In genomic region chr5:32172908-32173393, GRCh38 we compare ENCODE assay signal across 8 cellular contexts. TPM values are rescaled to one million over a fixed set of nuclear protein-coding genes. Genes with fewer than 3 reads are reported as not detected.
A peak's percentile ranks its signal among the peaks of the same experiment; 100 is the strongest.
DNase-seq lines count a peak whose midpoint lies in the region; TF ChIP-seq lines count a peak whose summit lies in the region.

No MANE protein-coding gene starts in this region.

- WGBS in HUES64: under 1% methylated on average over 8 of the region's 9 CpGs
- 1% methylated on average over 8 of the region's 9 CpGs for WGBS in mesenchymal stem cell

- H3K79me1 ChIP-seq in mesenchymal stem cell (replicated peaks; ENCODE audit: low read length, poor library complexity, severe bottlenecking): peaks cover 2% of the 10 kb centered on the region

- intact Hi-C loops in breast epithelium (cut with DNase I; ENCODE audit: low total_unique reads) (no loop called here), vagina (cut with DNase I) (no loop called here)

- H3K23ac ChIP-seq in mesenchymal stem cell (ENCODE audit: low read length in 2 of 2): no peak overlapping the region

- H4K8ac ChIP-seq in mesenchymal stem cell (ENCODE audit: low read length): no peak overlapping the region

- POLR2A ChIA-PET in BJ (lab: Charles Lee): interaction anchor here (0.7 kb wide), 1 partner anchor 17 kb away, joined by 4 read pairs; no protein-coding TSS in a partner anchor

- H3K4me3 ChIP-seq in BJ (ENCODE audit: low read depth, low read length): peak overlapping the region; percentile 78
- peak overlapping the region; percentile 93 for H3K4me3 ChIP-seq in HUES64 (ENCODE audit: low read length)
- peak overlapping the region; percentile 92 to 99 (median 95) for H3K4me3 ChIP-seq in breast epithelium
- H3K4me3 ChIP-seq in mesenchymal stem cell (ENCODE audit: insufficient read depth in 1 of 2, low read depth in 1 of 2, low read length in 2 of 2): peak overlapping the region; percentile 90 to 100
- peak overlapping the region; percentile 80 to 83 for H3K4me3 ChIP-seq in vagina

- H3K36me3 ChIP-seq in BJ (ENCODE audit: control insufficient read depth, insufficient read depth, low read length) (no peaks in the 10 kb centered on the region), HUES64 (ENCODE audit: insufficient read depth, low read length) (peaks cover 38% of the 10 kb centered on the region), breast epithelium (no peaks in the 10 kb centered on the region), mesenchymal stem cell (ENCODE audit: control insufficient read depth in 1 of 2, insufficient read depth in 2 of 2, low read depth in 1 of 2, low read length in 2 of 2) (peaks cover 7 to 35% of the 10 kb centered on the region in 2 experiments), vagina (no peaks in the 10 kb centered on the region)

- TF ChIP-seq POLR2A in breast epithelium (IDR thresholded peaks at IDR 0.05) (no peak), vagina (IDR thresholded peaks at IDR 0.05) (no peak)

- no peak overlapping the region for H4K91ac ChIP-seq in mesenchymal stem cell (ENCODE audit: low read length)

- H3K9ac ChIP-seq in HUES64 (ENCODE audit: low read depth, low read length): peak overlapping the region; percentile 99
- H3K9ac ChIP-seq in mesenchymal stem cell (ENCODE audit: low read length): peak overlapping the region; percentile 99

- no peak overlapping the region for H2BK12ac ChIP-seq in mesenchymal stem cell (ENCODE audit: low read length in 2 of 2)

- no peaks in the 10 kb centered on the region for H3K9me3 ChIP-seq in HUES64 (ENCODE audit: insufficient read depth, low read depth, low read length)
- no peaks in the 10 kb centered on the region for H3K9me3 ChIP-seq in breast epithelium
- H3K9me3 ChIP-seq in mesenchymal stem cell (ENCODE audit: control insufficient read depth, low read length): no peaks in the 10 kb centered on the region
- no peaks in the 10 kb centered on the region for H3K9me3 ChIP-seq in vagina

- H2BK120ac ChIP-seq in mesenchymal stem cell (ENCODE audit: low read depth, low read length): no peak overlapping the region

- no peak overlapping the region for H2BK5ac ChIP-seq in mesenchymal stem cell (ENCODE audit: low read depth, low read length, poor library complexity, severe bottlenecking)

- no peak overlapping the region for H3K18ac ChIP-seq in mesenchymal stem cell (ENCODE audit: low read depth in 1 of 2, low read length in 2 of 2)

- H3K4me2 ChIP-seq in mesenchymal stem cell (ENCODE audit: low read length, poor library complexity, severe bottlenecking): peak overlapping the region; percentile 37

- H3K4me1 ChIP-seq in HUES64 (ENCODE audit: insufficient read depth, low read length) (peaks cover 7% of the 10 kb centered on the region; the same call in 1 of the 2 replicates), breast epithelium (peaks cover 0 to 15% of the 10 kb centered on the region in 2 donors), mesenchymal stem cell (ENCODE audit: control insufficient read depth, insufficient read depth, low read depth, low read length) (peaks cover 1% of the 10 kb centered on the region), vagina (peaks cover 44% of the 10 kb centered on the region)

- H3K4ac ChIP-seq in mesenchymal stem cell (ENCODE audit: low read depth in 1 of 2, low read length in 2 of 2): no peak overlapping the region

- no peak for TF ChIP-seq CTCF in BJ (IDR thresholded peaks at IDR 0.05; ENCODE audit: insufficient read depth, low read depth, low read length)
- TF ChIP-seq CTCF in breast epithelium (IDR thresholded peaks at IDR 0.05): no peak
- TF ChIP-seq CTCF in vagina (IDR thresholded peaks at IDR 0.05): no peak

- H2AK5ac ChIP-seq in mesenchymal stem cell (ENCODE audit: low read length, severe bottlenecking): no peak overlapping the region

- CTCF ChIA-PET in BJ (lab: Yijun Ruan, JAX): interaction anchor here (1.2 kb wide), 1 partner anchor 54 kb away, joined by 4 read pairs; no protein-coding TSS in a partner anchor

- H3K27me3 ChIP-seq in BJ (ENCODE audit: control insufficient read depth, insufficient read depth, low read length): no peaks in the 10 kb centered on the region
- no peaks in the 10 kb centered on the region for H3K27me3 ChIP-seq in HUES64 (ENCODE audit: insufficient read depth, low read length)
- no peaks in the 10 kb centered on the region for H3K27me3 ChIP-seq in breast epithelium
- no peaks in the 10 kb centered on the region for H3K27me3 ChIP-seq in mesenchymal stem cell (ENCODE audit: control insufficient read depth in 1 of 2, insufficient read depth in 1 of 2, low read length in 2 of 2)
- no peaks in the 10 kb centered on the region for H3K27me3 ChIP-seq in vagina

- H3K27ac ChIP-seq in HUES64 (ENCODE audit: low read depth, low read length) (peak overlapping the region; percentile 100), breast epithelium (peak overlapping the region; percentile 99 to 100), mesenchymal stem cell (ENCODE audit: low read length, poor library complexity, severe bottlenecking) (peak overlapping the region; percentile 73), vagina (peak overlapping the region; percentile 99)

- DNase-seq in BJ (ENCODE audit: low read depth) (no peak), breast epithelium (ENCODE audit: low spot score in 2 of 2) (no peak), mesenchymal stem cell (peak; percentile 41), vagina (ENCODE audit: extremely low spot score in 2 of 2) (no peak), MV-4-11 (lab: John Stamatoyannopoulos, UW) (no peak), HCEC 1CT (no peak)
- no peak for DNase-seq in activated CD4-positive, CD25-positive, alpha-beta regulatory T cell (lab: John Stamatoyannopoulos, UW)

- H3K14ac ChIP-seq in mesenchymal stem cell (ENCODE audit: low read length in 2 of 2): no peak overlapping the region

- no peak overlapping the region for H2AFZ ChIP-seq in mesenchymal stem cell (ENCODE audit: low read depth, low read length)

- H2BK15ac ChIP-seq in mesenchymal stem cell (ENCODE audit: low read depth, poor library complexity, severe bottlenecking): peak overlapping the region; percentile 29

RNA-seq across cellular contexts. Expression of gene GOLPH3, which starts 1.2 kb away (rescaled TPM):
- polyA plus RNA-seq in BJ (2011; rRNA removed): 53.9 and 79.0 TPM in 2 replicates
- polyA minus RNA-seq in BJ (2011; rRNA and poly(A)+ RNA removed): 53.6 and 62.7 TPM in 2 replicates
- polyA plus RNA-seq in HUES64 (2013, experiment 1 of 2): 70.5 TPM
- polyA plus RNA-seq in HUES64 (2013, experiment 2 of 2): 67.3 TPM
- total RNA-seq in breast epithelium (100 to 1,000 TPM in 1 of 3 donors, 10 to 100 TPM in 2; 83.2 to 100 (median 87.8) TPM), vagina (78.8 TPM)
- polyA plus RNA-seq in mesenchymal stem cell (2013, experiment 1 of 2): 85.7 TPM
- polyA plus RNA-seq in mesenchymal stem cell (2013, experiment 2 of 2): 89.2 TPM
